ENCODE assay signal across 8 cellular contexts in the genomic region with DNA sequence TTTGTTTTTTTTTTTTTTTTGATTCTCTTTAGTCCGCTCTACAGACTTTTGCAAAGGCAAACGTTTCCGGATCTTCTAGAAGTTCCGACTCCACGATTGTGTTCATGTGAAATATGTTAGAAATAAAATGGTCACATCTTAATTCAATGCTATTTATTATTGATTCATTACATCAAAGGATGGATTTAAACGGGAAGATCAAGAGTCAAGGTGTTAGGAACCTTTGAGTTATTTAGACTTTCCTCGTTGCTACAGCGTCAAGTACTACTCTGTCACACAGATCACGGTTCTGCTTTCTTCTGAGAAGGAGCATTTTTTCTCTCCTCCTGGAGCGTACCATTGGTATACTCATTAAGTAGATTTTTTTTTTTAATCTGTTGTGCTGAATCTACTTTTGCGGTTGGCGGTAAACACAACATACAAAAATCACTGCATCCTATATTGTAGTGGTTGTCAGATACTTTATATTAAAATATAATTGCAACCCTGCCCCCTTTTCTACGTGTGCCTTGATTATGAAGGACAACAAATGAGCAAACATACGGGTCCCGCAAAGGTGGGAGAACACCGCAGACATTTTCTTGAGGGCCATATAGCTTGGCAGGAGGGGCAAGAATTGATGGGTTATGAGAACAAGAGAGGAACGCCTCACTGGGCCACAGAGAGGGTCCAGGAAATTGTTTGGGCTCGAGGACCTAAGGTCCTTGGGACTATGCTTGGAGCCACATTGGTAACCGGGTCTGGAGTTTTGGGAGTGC. TPM values are rescaled to one million over a fixed set of nuclear protein-coding genes. Genes with fewer than 3 reads are reported as not detected.
A peak's percentile ranks its signal among the peaks of the same experiment; 100 is the strongest.
DNase-seq lines count a peak whose midpoint lies in the region; ATAC-seq and TF ChIP-seq lines count a peak whose summit lies in the region.

No MANE protein-coding gene starts in this region.

- peaks cover 8% of the 10 kb centered on the region for H3K4me1 Mint-ChIP-seq in Caco-2 (ENCODE audit: low read depth, unreplicated experiment)
- H3K4me1 Mint-ChIP-seq in activated naive CD8-positive, alpha-beta T cell treated with anti-CD3 and anti-CD28 coated beads, Interleukin-2, amount 50 U/mL, for 24 hours: peaks cover 16% of the 10 kb centered on the region

- H3K9me2 ChIP-seq in Loucy (replicated peaks; ENCODE audit: low read depth, low read length): no peaks in the 10 kb centered on the region

- H2AFZ ChIP-seq in Loucy (ENCODE audit: low read length): no peak overlapping the region

- no peaks in the 10 kb centered on the region for H3K36me3 ChIP-seq in Caco-2 (ENCODE audit: control insufficient read depth, insufficient read depth, low read length)
- no peaks in the 10 kb centered on the region for H3K36me3 ChIP-seq in Loucy (ENCODE audit: insufficient read depth, low read length)
- no peaks in the 10 kb centered on the region for H3K36me3 ChIP-seq in thyroid gland

- no peaks in the 10 kb centered on the region; the same call in 1 of the 2 replicates for H3K4me1 ChIP-seq in Caco-2
- H3K4me1 ChIP-seq in Loucy (ENCODE audit: insufficient read depth, low read length, poor library complexity, severe bottlenecking): peaks cover 12% of the 10 kb centered on the region
- H3K4me1 ChIP-seq in thyroid gland: peaks cover 0 to 4% of the 10 kb centered on the region in 2 donors

- no peaks in the 10 kb centered on the region for H3K27me3 Mint-ChIP-seq in Caco-2 (ENCODE audit: insufficient read depth, unreplicated experiment)
- peaks cover 2% of the 10 kb centered on the region for H3K27me3 Mint-ChIP-seq in activated naive CD8-positive, alpha-beta T cell treated with anti-CD3 and anti-CD28 coated beads, Interleukin-2, amount 50 U/mL, for 24 hours

- no peak for ATAC-seq in activated naive CD8-positive, alpha-beta T cell treated with anti-CD3 and anti-CD28 coated beads, Interleukin-2, amount 50 U/mL, for 24 hours
- ATAC-seq in HG03095 (IDR thresholded peaks at IDR 0.05; ENCODE audit: unreplicated experiment): no peak

- POLR2A ChIA-PET in Caco-2 (lab: Charles Lee): no interaction called here

- intact Hi-C loops in Caco-2 (cut with micrococcal nuclease; ENCODE audit: unreplicated experiment) (no loop called here), thyroid gland (cut with DNase I) (no loop called here)

- CTCF ChIA-PET in Caco-2 (lab: Charles Lee): interaction anchor here (0.6 to 1.0 kb wide), 3 partner anchors 9 to 214 kb away, joined by 3 to 5 read pairs (median 5); no protein-coding TSS in a partner anchor

- no peak overlapping the region for H3K27ac ChIP-seq in thyroid gland

- H4K20me1 ChIP-seq in Loucy (ENCODE audit: insufficient read depth, low read length, poor library complexity, severe bottlenecking): no peaks in the 10 kb centered on the region

- peak overlapping the region; percentile 54 for H3K4me3 Mint-ChIP-seq in Caco-2 (ENCODE audit: unreplicated experiment)
- peak overlapping the region; percentile 64 for H3K4me3 Mint-ChIP-seq in activated naive CD8-positive, alpha-beta T cell treated with anti-CD3 and anti-CD28 coated beads, Interleukin-2, amount 50 U/mL, for 24 hours

- H3K9me3 Mint-ChIP-seq in Caco-2 (ENCODE audit: unreplicated experiment): no peaks in the 10 kb centered on the region
- H3K9me3 Mint-ChIP-seq in activated naive CD8-positive, alpha-beta T cell treated with anti-CD3 and anti-CD28 coated beads, Interleukin-2, amount 50 U/mL, for 24 hours: no peaks in the 10 kb centered on the region

- H3K27ac Mint-ChIP-seq in Caco-2 (ENCODE audit: unreplicated experiment): peak overlapping the region; percentile 78
- H3K27ac Mint-ChIP-seq in activated naive CD8-positive, alpha-beta T cell treated with anti-CD3 and anti-CD28 coated beads, Interleukin-2, amount 50 U/mL, for 24 hours: no peak overlapping the region

- H3K36me3 Mint-ChIP-seq in Caco-2 (ENCODE audit: insufficient read depth, unreplicated experiment): peaks cover 12% of the 10 kb centered on the region
- no peaks in the 10 kb centered on the region for H3K36me3 Mint-ChIP-seq in activated naive CD8-positive, alpha-beta T cell treated with anti-CD3 and anti-CD28 coated beads, Interleukin-2, amount 50 U/mL, for 24 hours (ENCODE audit: low read depth)

- H3K9ac ChIP-seq in Loucy (ENCODE audit: low read depth, low read length, poor library complexity, severe bottlenecking): no peak overlapping the region

- TF ChIP-seq CTCF in Caco-2 (IDR thresholded peaks at IDR 0.05; ENCODE audit: insufficient read depth in 1 of 2, low read depth in 1 of 2, low read length in 1 of 2, severe bottlenecking in 1 of 2, unreplicated experiment in 1 of 2): no peak
- no peak for TF ChIP-seq CTCF in Loucy (conservative IDR thresholded peaks at IDR 0.05; ENCODE audit: low read length)
- TF ChIP-seq CTCF in thyroid gland (IDR thresholded peaks at IDR 0.05): no peak

- no peak overlapping the region for H3K4me3 ChIP-seq in Caco-2 (ENCODE audit: low read depth, low read length)
- H3K4me3 ChIP-seq in Loucy (ENCODE audit: low read length, poor library complexity, severe bottlenecking): no peak overlapping the region
- no peak overlapping the region for H3K4me3 ChIP-seq in thyroid gland (replicated peaks in 1 of 3)

- no peak for TF ChIP-seq POLR2A in thyroid gland (IDR thresholded peaks at IDR 0.05)

- H3K9me3 ChIP-seq in Caco-2 (no peaks in the 10 kb centered on the region), Loucy (ENCODE audit: insufficient read depth, low read depth, low read length) (no peaks in the 10 kb centered on the region), thyroid gland (no peaks in the 10 kb centered on the region)

- H3K4me2 ChIP-seq in Loucy (ENCODE audit: low read depth, low read length, poor library complexity, severe bottlenecking): peak overlapping the region; percentile 96

- peaks cover 7% of the 10 kb centered on the region for H3F3A ChIP-seq in Loucy (ENCODE audit: low read depth)

- BruUV-seq in Caco-2 (replicated peaks; lab: Mats Ljungman, UMichigan): no TSS peak

- DNase-seq in Caco-2 (no peak), midbrain (lab: John Stamatoyannopoulos, UW) (peak; percentile 46), thyroid gland (no peak), Ammon's horn (ENCODE audit: low spot score) (no peak), mesenteric fat pad (ENCODE audit: low spot score) (no peak)
- DNase-seq in activated naive CD8-positive, alpha-beta T cell treated with anti-CD3 and anti-CD28 coated beads, Interleukin-2, amount 50 U/mL, for 24 hours: no peak

- WGBS in thyroid gland, 2 donors: 45 to 48% methylated on average over 19 of the region's 19 CpGs

- H3K27me3 ChIP-seq in Caco-2 (replicated peaks; ENCODE audit: control insufficient read depth, insufficient read depth, low read length) (no peaks in the 10 kb centered on the region), Loucy (ENCODE audit: insufficient read depth, low read length, poor library complexity, severe bottlenecking) (no peaks in the 10 kb centered on the region), thyroid gland (no peaks in the 10 kb centered on the region)

- H3K79me2 ChIP-seq in Loucy (ENCODE audit: insufficient read depth, low read length): no peaks in the 10 kb centered on the region

RNA-seq across cellular contexts. Expression of a gene that starts 17.5 kb away (rescaled TPM):
- total RNA-seq in Caco-2 (2022): 29.6 and 30.8 TPM in 2 replicates
- total RNA-seq in thyroid gland: 10 to 100 TPM; 54.6 to 68.4 (median 63.8) TPM
- total RNA-seq in mesenteric fat pad: 52.6 TPM

RNA-seq across cellular contexts. Expression of a gene that starts 41.1 kb away (rescaled TPM):
- total RNA-seq in Caco-2 (2022) (15.1 and 17.0 TPM in 2 replicates), thyroid gland (10 to 100 TPM; 11.9 to 17.6 (median 15.0) TPM), mesenteric fat pad (12.0 TPM)

RNA-seq across cellular contexts. Expression of a gene that starts 55.6 kb away (rescaled TPM):
- total RNA-seq in Caco-2 (2022): 7.3 and 8.3 TPM in 2 replicates
- total RNA-seq in thyroid gland: not detected
- total RNA-seq in mesenteric fat pad: not detected
